8 cellular contexts compared by ENCODE assay signal in the genomic region with DNA sequence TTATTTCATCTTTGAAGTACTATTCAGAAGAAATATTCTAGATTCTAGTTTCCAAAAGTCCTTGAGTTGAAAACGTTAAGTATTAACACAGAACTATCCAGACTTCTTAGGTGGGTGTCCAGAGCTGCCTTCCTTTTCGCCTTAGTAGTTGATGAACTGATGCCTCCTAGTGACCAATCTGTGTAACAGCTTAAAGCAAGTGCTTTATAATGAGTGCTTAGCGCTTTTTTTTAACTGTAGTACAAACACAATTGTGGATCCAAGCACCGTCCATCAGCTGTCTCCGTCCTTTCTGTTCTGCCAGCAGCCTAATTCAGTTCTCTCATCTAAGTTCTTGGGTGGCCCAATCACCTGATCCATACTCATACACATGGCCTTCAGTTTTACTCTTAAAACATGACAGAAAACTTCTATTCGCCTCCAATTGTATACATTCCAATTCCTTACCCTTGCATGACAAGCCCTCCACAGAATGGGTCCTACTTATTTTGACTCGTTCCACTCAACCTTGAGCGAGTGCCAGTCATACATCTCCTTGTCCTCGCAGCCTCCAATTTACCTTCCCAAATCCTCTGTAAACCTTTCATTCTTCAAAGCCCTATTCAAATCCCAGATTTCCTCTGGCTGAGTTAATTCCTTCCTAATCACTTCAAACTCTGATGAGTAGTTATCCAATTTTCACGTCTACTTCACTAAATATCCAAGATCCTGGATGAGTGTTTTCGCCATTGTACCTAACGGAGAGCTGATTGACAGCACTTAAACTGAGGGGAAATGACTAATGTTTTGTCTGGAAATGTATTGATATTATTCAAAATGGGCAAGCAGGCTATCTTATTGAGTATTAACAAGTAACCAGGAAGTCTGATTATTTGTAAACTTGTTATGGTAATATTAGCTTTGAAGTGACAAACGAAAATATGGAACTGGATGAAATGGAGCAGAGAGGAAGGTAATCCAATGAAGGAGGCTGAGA. TPM values are rescaled to one million over a fixed set of nuclear protein-coding genes. Genes with fewer than 3 reads are reported as not detected.
A peak's percentile ranks its signal among the peaks of the same experiment; 100 is the strongest.
DNase-seq lines count a peak whose midpoint lies in the region; ATAC-seq and TF ChIP-seq lines count a peak whose summit lies in the region.

No MANE protein-coding gene starts in this region.

- peak overlapping the region in 1 of 7 donors; percentile 10 for H3K4me3 Mint-ChIP-seq in CD8-positive, alpha-beta memory T cell

- peak overlapping the region in 7 of 8 donors; percentile 0 to 72 (median 12) for H3K27ac Mint-ChIP-seq in CD8-positive, alpha-beta memory T cell

- no peaks in the 10 kb centered on the region for H3K27me3 ChIP-seq in CD8-positive, alpha-beta memory T cell (ENCODE audit: insufficient read depth, low read length, poor library complexity, severe bottlenecking)

- no peak overlapping the region for H3K27ac ChIP-seq in CD8-positive, alpha-beta memory T cell (ENCODE audit: low read depth, low read length)

- no peaks in the 10 kb centered on the region for H3K9me3 ChIP-seq in CD8-positive, alpha-beta memory T cell (ENCODE audit: low read length)

- H3K9me3 Mint-ChIP-seq in CD8-positive, alpha-beta memory T cell: no peaks in the 10 kb centered on the region

- H3K36me3 ChIP-seq in CD8-positive, alpha-beta memory T cell (ENCODE audit: insufficient read depth, low read length): no peaks in the 10 kb centered on the region

- CTCF ChIA-PET in CD8-positive, alpha-beta memory T cell (lab: Charles Lee): interaction anchor here (0.7 to 5.6 kb wide), 13 partner anchors 17 to 703 kb away, joined by 3 to 46 read pairs (median 4); partner anchors contain the start of genes GLIPR1L1 and KRR1

- H3K4me1 ChIP-seq in CD8-positive, alpha-beta memory T cell (ENCODE audit: insufficient read depth, low read length): peaks cover 5% of the 10 kb centered on the region

- POLR2A ChIA-PET in CD8-positive, alpha-beta memory T cell (lab: Charles Lee): interaction anchor here (0.7 to 1.1 kb wide), 5 partner anchors 17 to 600 kb away, joined by 3 to 7 read pairs (median 4); partner anchors contain the start of genes GLIPR1 and KRR1

- ATAC-seq in GM18858 (IDR thresholded peaks at IDR 0.05; ENCODE audit: unreplicated experiment): peak; percentile 68
- ATAC-seq in HG02981 (IDR thresholded peaks at IDR 0.05; ENCODE audit: unreplicated experiment): peak; percentile 74

- H3K27me3 Mint-ChIP-seq in CD8-positive, alpha-beta memory T cell: no peaks in the 10 kb centered on the region

- peaks cover 5 to 20% (median 12%) of the 10 kb centered on the region in 3 donors for H3K4me1 Mint-ChIP-seq in CD8-positive, alpha-beta memory T cell

- peak; percentile 86 for TF ChIP-seq CTCF in epithelial cell of esophagus (IDR thresholded peaks at IDR 0.05; ENCODE audit: insufficient read depth, low read depth, low read length, missing control alignments)

- peak in 3 of 5 donors; percentile 49 to 63 (median 53) for DNase-seq in CD8-positive, alpha-beta memory T cell
- DNase-seq in NCI-H1694 (lab: John Stamatoyannopoulos, UW) (peak; percentile 77), SW480 (ENCODE audit: low spot score) (peak; percentile 92), epithelial cell of esophagus (ENCODE audit: low read depth) (peak; percentile 80), myocyte (ENCODE audit: low read depth) (peak; percentile 79), UCSD-AML1 (lab: John Stamatoyannopoulos, UW; ENCODE audit: unreplicated experiment) (no peak)

- H3K36me3 Mint-ChIP-seq in CD8-positive, alpha-beta memory T cell: no peaks in the 10 kb centered on the region

- H3K4me3 ChIP-seq in CD8-positive, alpha-beta memory T cell (ENCODE audit: low read length): no peak overlapping the region
- no peak overlapping the region for H3K4me3 ChIP-seq in epithelial cell of esophagus (ENCODE audit: low read length)

RNA-seq across cellular contexts. Expression of gene PHLDA1, which starts 5.8 kb away (rescaled TPM):
- total RNA-seq in CD8-positive, alpha-beta memory T cell: 10 to 100 TPM; 43.3 to 43.4 TPM
- 2.1 TPM for polyA plus RNA-seq in CD8-positive, alpha-beta memory T cell
- 68.1 and 72.4 TPM in 2 replicates for total RNA-seq in myocyte
- 27.4 TPM for polyA plus RNA-seq in myocyte (2012)

RNA-seq across cellular contexts. Expression of gene NAP1L1, which starts 47.1 kb away (rescaled TPM):
- total RNA-seq in CD8-positive, alpha-beta memory T cell: 100 to 1,000 TPM; 926 to 964 TPM
- 166 TPM for polyA plus RNA-seq in CD8-positive, alpha-beta memory T cell
- total RNA-seq in myocyte: 334 and 347 TPM in 2 replicates
- polyA plus RNA-seq in myocyte (2012): 440 TPM
